ENCODE assay signal across 13 cellular contexts in genomic region chr6:9516207-9516606, GRCh38.
DNase-seq lines count a peak whose midpoint lies in the region; ATAC-seq, FAIRE-seq and TF ChIP-seq lines count a peak whose summit lies in the region.
"Had no signal": no experiment of that assay in that cellular context is flagged by ENCODE, and none has a peak within 500 bp of the region (broad histone marks: within the 10 kb centered on the region; RNA-seq: fewer than 3 reads in every experiment).

No MANE protein-coding gene starts in this region.

- peak; percentile 91 for DNase-seq in EH (ENCODE audit: low read depth)
- DNase-seq in NCI-H146 treated with DMSO at 0.1 percent for 48 hours (lab: John Stamatoyannopoulos, UW; ENCODE audit: unreplicated experiment), result peak; percentile 74
- DNase-seq in cardiac fibroblast (ENCODE audit: low read depth in 2 of 2), result peak; percentile 64 to 78
- DNase-seq in mesendoderm, result peak; percentile 60
- no peak for DNase-seq in NOMO-1 treated with dmso at 0.1 percent for 144 hours (lab: John Stamatoyannopoulos, UW; ENCODE audit: unreplicated experiment)
- no peak for DNase-seq in frontal cortex (ENCODE audit: low spot score in 2 of 2)
- no peak for DNase-seq in dorsolateral prefrontal cortex
- DNase-seq: DMS153, T-cell had no signal

- no peak overlapping the region for H3K4me3 ChIP-seq in cardiac fibroblast (replicated peaks in 1 of 2; ENCODE audit: low read depth in 2 of 2, low read length in 2 of 2)
- H3K4me3 ChIP-seq in mesendoderm (ENCODE audit: low read length), result no peak overlapping the region
- H3K4me3 ChIP-seq in dorsolateral prefrontal cortex, result no peak overlapping the region
- H3K4me3 ChIP-seq: tibial nerve had no signal

- no peak overlapping the region for H3K4me2 ChIP-seq in mesendoderm (ENCODE audit: low read length)

- no peak for TF ChIP-seq CTCF in cardiac fibroblast (IDR thresholded peaks at IDR 0.05; ENCODE audit: low read depth, low read length)
- no peak for TF ChIP-seq CTCF in dorsolateral prefrontal cortex (IDR thresholded peaks at IDR 0.05 in 54 of 56, conservative IDR thresholded peaks at IDR 0.05 in 2 of 56; ENCODE audit: low read depth in 1 of 56, partially characterized antibody in 56 of 56)

- H3K4me1 ChIP-seq in mesendoderm (ENCODE audit: control insufficient read depth, low read depth, low read length), result no peaks in the 10 kb centered on the region
- H3K4me1 ChIP-seq: parathyroid adenoma, tibial nerve had no signal

- ATAC-seq in HG03280 (IDR thresholded peaks at IDR 0.05; ENCODE audit: unreplicated experiment), result no peak
- ATAC-seq: T-cell had no signal

- H2AK5ac ChIP-seq in mesendoderm (ENCODE audit: low read length), result no peak overlapping the region

- H2BK120ac ChIP-seq in mesendoderm (ENCODE audit: low read depth, low read length), result no peak overlapping the region

- H3K27ac ChIP-seq in mesendoderm (ENCODE audit: low read depth, low read length) (no peak overlapping the region), dorsolateral prefrontal cortex (no peak overlapping the region)
- H3K27ac ChIP-seq: parathyroid adenoma, tibial nerve had no signal

- H4K8ac ChIP-seq in mesendoderm (ENCODE audit: low read depth, low read length), result no peak overlapping the region

- H2BK5ac ChIP-seq in mesendoderm (ENCODE audit: low read length), result no peak overlapping the region

- intact Hi-C loops in dorsolateral prefrontal cortex (cut with DNase I), result no loop called here

- H3K9ac ChIP-seq in mesendoderm (ENCODE audit: low read length), result no peak overlapping the region
- H3K9ac ChIP-seq: parathyroid adenoma had no signal

- no peaks in the 10 kb centered on the region for H3K79me2 ChIP-seq in mesendoderm (ENCODE audit: control insufficient read depth, insufficient read depth, low read length)
- H3K79me2 ChIP-seq: parathyroid adenoma had no signal

- H3K23ac ChIP-seq in mesendoderm (ENCODE audit: low read length), result no peak overlapping the region

- FAIRE-seq in frontal cortex (lab: Jason Lieb, UNC), result no peak
- FAIRE-seq: islet of Langerhans had no signal

- no peaks in the 10 kb centered on the region for H3K36me3 ChIP-seq in mesendoderm (ENCODE audit: control insufficient read depth, insufficient read depth, low read length)
- H3K36me3 ChIP-seq: tibial nerve had no signal

- no peak overlapping the region for H3K18ac ChIP-seq in mesendoderm (ENCODE audit: low read length)

- no peaks in the 10 kb centered on the region for H3K27me3 ChIP-seq in mesendoderm (ENCODE audit: insufficient read depth, low read length, poor library complexity)
- peaks cover 0 to 16% (median 0%) of the 10 kb centered on the region in 45 donors for H3K27me3 ChIP-seq in dorsolateral prefrontal cortex
- H3K27me3 ChIP-seq: tibial nerve had no signal

- WGBS in mesendoderm (ENCODE audit: extremely low coverage, insufficient coverage, low lambda C conversion rate), result no CpG with 5 or more reads among the region's 6 CpGs

- H4K5ac ChIP-seq in mesendoderm (ENCODE audit: low read length), result no peak overlapping the region

- no peaks in the 10 kb centered on the region for H3K79me1 ChIP-seq in mesendoderm (ENCODE audit: low read length)

- no peak overlapping the region for H3K56ac ChIP-seq in mesendoderm (ENCODE audit: low read length)

- H3K4ac ChIP-seq in mesendoderm (ENCODE audit: low read depth, low read length), result no peak overlapping the region

- H2BK15ac ChIP-seq in mesendoderm (replicated peaks; ENCODE audit: low read depth), result no peak overlapping the region

Comparison
In these comparisons a context has a peak if more than half of its experiments do, and no peak if none do; other contexts are left out.
1. DNase-seq: peak in EH (single experiment), NCI-H146 treated with DMSO at 0.1 percent for 48 hours (single experiment), cardiac fibroblast (2 of 2) and mesendoderm (single experiment); none in NOMO-1 treated with dmso at 0.1 percent for 144 hours (single experiment), frontal cortex (0 of 2) and dorsolateral prefrontal cortex (0 of 10).